Comparison of ENCODE assay signal across 29 cellular contexts in genomic region chr4:43238556-43238955, GRCh38.
"Had no signal": no experiment of that assay in that cellular context is flagged by ENCODE, and none has a peak within 500 bp of the region (broad histone marks: within the 10 kb centered on the region; RNA-seq: fewer than 3 reads in every experiment).

No MANE protein-coding gene starts in this region.

- H3K4me3 ChIP-seq: ascending aorta, esophagus muscularis mucosa, gastrocnemius medialis, heart right ventricle had no signal

- H3K9me3 ChIP-seq: esophagus muscularis mucosa, gastrocnemius medialis, heart right ventricle had no signal

- ATAC-seq: activated CD4-positive, alpha-beta T cell treated with anti-CD3 and anti-CD28 coated beads for 36 hours; activated CD8-positive, alpha-beta memory T cell treated with anti-CD3 and anti-CD28 coated beads, Interleukin-2, amount 10 ng/mL, durations not matched to agents 7 days and 5 days; activated CD8-positive, alpha-beta T cell treated with anti-CD3 and anti-CD28 coated beads, Interleukin-2, amount 10 ng/mL, durations not matched to agents 7 days and 5 days; activated naive CD4-positive, alpha-beta T cell treated with anti-CD3 and anti-CD28 coated beads, Interleukin-2, amount 50 U/mL, for 72 hours; effector memory CD8-positive, alpha-beta T cell; foreskin keratinocyte; gastrocnemius medialis; heart right ventricle; T-helper 17 cell had no signal

- DNase-seq: activated CD4-positive, alpha-beta memory T cell treated with anti-CD3 and anti-CD28 coated beads for 36 hours; activated CD4-positive, alpha-beta T cell treated with anti-CD3 and anti-CD28 coated beads for 36 hours; activated CD4-positive, alpha-beta T cell treated with anti-CD3 and anti-CD28 coated beads, Interleukin-2, amount 10 ng/mL, durations not matched to agents 24 days and 14 days; activated CD4-positive, CD25-positive, alpha-beta regulatory T cell; activated CD4-positive, CD25-positive, alpha-beta regulatory T cell treated with anti-CD3 and anti-CD28 coated beads, Interleukin-2, amount 50 U/mL, for 72 hours; activated CD8-positive, alpha-beta memory T cell treated with anti-CD3 and anti-CD28 coated beads, Interleukin-2, amount 10 ng/mL, durations not matched to agents 7 days and 5 days; activated CD8-positive, alpha-beta memory T cell treated with anti-CD3 and anti-CD28 coated beads, Interleukin-2, amount 50 U/mL, for 4 hours; activated CD8-positive, alpha-beta T cell treated with anti-CD3 and anti-CD28 coated beads, Interleukin-2, amount 10 ng/mL, durations not matched to agents 7 days and 5 days; activated effector memory CD4-positive, alpha-beta T cell treated with anti-CD3 and anti-CD28 coated beads, Interleukin-2, amount 50 U/mL, for 16 hours; activated naive CD4-positive, alpha-beta T cell; activated naive CD4-positive, alpha-beta T cell treated with anti-CD3 and anti-CD28 coated beads, Interleukin-2, amount 10 ng/mL, durations not matched to agents 7 days and 5 days; activated naive CD8-positive, alpha-beta T cell treated with anti-CD3 and anti-CD28 coated beads, Interleukin-2, amount 10 ng/mL, durations not matched to agents 7 days and 5 days; activated T-cell treated with anti-CD3 and anti-CD28 coated beads, Interleukin-2, amount 50 U/mL, for 1 hour; activated T-cell treated with anti-CD3 and anti-CD28 coated beads, Interleukin-2, amount 50 U/mL, for 48 hours; brain microvascular endothelial cell; cortex of kidney; dermis blood vessel endothelial cell; effector CD4-positive, alpha-beta T cell; effector memory CD8-positive, alpha-beta T cell; erythroblast; foreskin keratinocyte; gastrocnemius medialis; heart right ventricle; T-helper 1 cell; T-helper 17 cell; T1000 had no signal

- H3K36me3 ChIP-seq: ascending aorta, brain microvascular endothelial cell, esophagus muscularis mucosa, gastrocnemius medialis, heart right ventricle had no signal

- H3K27me3 ChIP-seq: ascending aorta, brain microvascular endothelial cell, esophagus muscularis mucosa, foreskin keratinocyte, gastrocnemius medialis, heart right ventricle had no signal

- H3K27ac ChIP-seq: ascending aorta, brain microvascular endothelial cell, esophagus muscularis mucosa, foreskin keratinocyte, gastrocnemius medialis, heart right ventricle had no signal
